14 cellular contexts compared by ENCODE assay signal in the genomic region with DNA sequence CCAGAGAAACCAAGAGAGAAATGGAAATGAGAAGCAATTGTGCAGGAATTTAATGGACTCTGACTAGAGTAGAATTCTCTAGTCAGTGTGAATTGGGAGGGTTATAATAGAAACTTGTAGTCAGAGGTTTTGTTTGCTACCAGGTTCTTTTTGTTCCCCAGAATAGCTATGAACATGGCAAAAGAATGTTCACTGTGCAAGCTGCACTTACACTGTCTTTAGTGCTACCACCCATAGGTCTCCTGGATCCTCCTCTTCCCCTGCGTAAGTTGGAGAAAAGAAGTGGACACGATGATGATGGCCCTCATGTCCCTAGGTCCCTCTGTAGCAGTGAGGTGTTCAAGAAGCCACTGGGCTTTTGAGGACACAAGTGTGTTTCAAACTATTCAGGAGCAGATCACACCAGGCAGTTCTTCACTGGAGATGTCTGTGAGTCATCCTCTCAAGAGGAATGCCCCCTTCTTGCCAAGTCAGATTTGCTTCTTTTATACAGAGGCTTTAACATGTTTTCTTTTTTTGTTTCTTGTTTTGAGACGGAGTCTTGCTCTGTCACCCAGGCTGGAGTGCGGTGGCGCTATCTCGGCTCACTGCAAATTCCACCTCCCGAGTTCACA. TPM values are rescaled to one million over a fixed set of nuclear protein-coding genes. Genes with fewer than 3 reads are reported as not detected.
DNase-seq lines count a peak whose midpoint lies in the region; ATAC-seq, FAIRE-seq and TF ChIP-seq lines count a peak whose summit lies in the region.
"Had no signal": no experiment of that assay in that cellular context is flagged by ENCODE, and none has a peak within 500 bp of the region (broad histone marks: within the 10 kb centered on the region; RNA-seq: fewer than 3 reads in every experiment).

No MANE protein-coding gene starts in this region.

- H3K9me3 ChIP-seq in right cardiac atrium (ENCODE audit: control insufficient read depth, low read length): no peaks in the 10 kb centered on the region
- no peaks in the 10 kb centered on the region for H3K9me3 ChIP-seq in esophagus muscularis mucosa
- H3K9me3 ChIP-seq: transverse colon had no signal

- FAIRE-seq in GM12892 (lab: Jason Lieb, UNC): no peak
- FAIRE-seq: colon, H1 had no signal

- no peaks in the 10 kb centered on the region for H3K36me3 ChIP-seq in esophagus muscularis mucosa
- H3K36me3 ChIP-seq: heart right ventricle, transverse colon had no signal

- CTCF ChIA-PET in AG04449 (lab: Yijun Ruan, JAX): interaction anchor here (2.9 kb wide), 1 partner anchor 47 kb away, joined by 12 read pairs; a partner anchor contains a TSS

- intact Hi-C loops in right cardiac atrium (cut with DNase I): no loop called here
- intact Hi-C loops in esophagus muscularis mucosa (cut with DNase I): no loop called here

- TF ChIP-seq EP300 in esophagus muscularis mucosa (IDR thresholded peaks at IDR 0.05): no peak

- TF ChIP-seq POLR2A in erythroblast (IDR thresholded peaks at IDR 0.05; ENCODE audit: low read length) (no peak), GM12892 (IDR thresholded peaks at IDR 0.05; ENCODE audit: low read depth, low read length) (no peak), esophagus muscularis mucosa (IDR thresholded peaks at IDR 0.05; ENCODE audit: low read depth) (no peak)

- ATAC-seq in right cardiac atrium: peak; percentile 62 to 64
- ATAC-seq: sciatic nerve had no signal

- H3K4me1 ChIP-seq in right cardiac atrium (ENCODE audit: control insufficient read depth, insufficient read depth, low read length) (peaks cover 3% of the 10 kb centered on the region), esophagus muscularis mucosa (peaks cover 0 to 10% (median 0%) of the 10 kb centered on the region in 4 donors)

- DNase-seq in AG04449 (ENCODE audit: low read depth, low spot score) (peak; percentile 47), GM04504 (ENCODE audit: low read depth) (peak; percentile 38), astrocyte of the hippocampus (ENCODE audit: low read depth, low spot score) (peak; percentile 75), right cardiac atrium (peak in 1 of 3 donors; percentile 18), erythroblast (lab: John Stamatoyannopoulos, UW) (no peak), GM12892 (ENCODE audit: insufficient read length) (no peak), esophagus muscularis mucosa (ENCODE audit: extremely low spot score) (no peak), mesenteric fat pad (ENCODE audit: low spot score) (no peak)
- DNase-seq: heart right ventricle, transverse colon had no signal

- 74% methylated on average over 7 of the region's 7 CpGs for WGBS in right cardiac atrium
- WGBS in esophagus muscularis mucosa: 80% methylated on average over 7 of the region's 7 CpGs

- POLR2A ChIA-PET in AG04449 (lab: Yijun Ruan, JAX): no interaction called here

- no peak overlapping the region for H3K4me3 ChIP-seq in AG04449 (ENCODE audit: low read depth, low read length)
- no peak overlapping the region for H3K4me3 ChIP-seq in right cardiac atrium (ENCODE audit: low read length)
- no peak overlapping the region for H3K4me3 ChIP-seq in esophagus muscularis mucosa
- H3K4me3 ChIP-seq: heart right ventricle, transverse colon had no signal

- TF ChIP-seq CTCF in AG04449 (IDR thresholded peaks at IDR 0.05; ENCODE audit: insufficient read depth, low read length, missing control alignments) (no peak), esophagus muscularis mucosa (IDR thresholded peaks at IDR 0.05) (no peak)

- H3K27me3 ChIP-seq in right cardiac atrium (ENCODE audit: control insufficient read depth, insufficient read depth) (no peaks in the 10 kb centered on the region), esophagus muscularis mucosa (no peaks in the 10 kb centered on the region)
- H3K27me3 ChIP-seq: heart right ventricle, transverse colon had no signal

- no peak overlapping the region for H3K27ac ChIP-seq in right cardiac atrium (ENCODE audit: low read length)
- no peak overlapping the region for H3K27ac ChIP-seq in esophagus muscularis mucosa (replicated peaks in 1 of 4)
- H3K27ac ChIP-seq: heart right ventricle, transverse colon had no signal

RNA-seq across cellular contexts. Expression of a gene that starts 47.6 kb away (rescaled TPM):
- total RNA-seq in right cardiac atrium (10 to 100 TPM; 10.6 to 21.7 (median 16.5) TPM), esophagus muscularis mucosa (10 to 100 TPM in 1 of 4 donors, 1 to 10 TPM in 3; 5.3 to 12.0 (median 7.5) TPM), mesenteric fat pad (6.2 TPM)
- polyA plus RNA-seq in right cardiac atrium: 11.3 TPM
- polyA plus RNA-seq in GM12892 (2012; ENCODE audit: missing spikeins): 11.0 TPM

RNA-seq across cellular contexts. Expression of a gene that starts 54.3 kb away (rescaled TPM):
- total RNA-seq in right cardiac atrium (not detected), esophagus muscularis mucosa (not detected), mesenteric fat pad (not detected)
- not detected for polyA plus RNA-seq in right cardiac atrium
- polyA plus RNA-seq in GM12892 (2012; ENCODE audit: missing spikeins): not detected
- total RNA-seq: heart right ventricle, sciatic nerve, transverse colon had no signal
- polyA plus RNA-seq: heart right ventricle, IgD-negative memory B cell had no signal

Comparison
In these comparisons a context has a peak if more than half of its experiments do, and no peak if none do; other contexts are left out.
1. DNase-seq: peak in AG04449 (single experiment), GM04504 (single experiment) and astrocyte of the hippocampus (single experiment); none in erythroblast (0 of 2), GM12892 (single experiment), esophagus muscularis mucosa (single experiment) and mesenteric fat pad (single experiment).